In genomic region chr9:104879555-104880318, GRCh38 we compare ENCODE assay signal across 14 cellular contexts. TPM values are rescaled to one million over a fixed set of nuclear protein-coding genes. Genes with fewer than 3 reads are reported as not detected.
DNase-seq lines count a peak whose midpoint lies in the region; ATAC-seq, FAIRE-seq and TF ChIP-seq lines count a peak whose summit lies in the region.
"Had no signal": no experiment of that assay in that cellular context is flagged by ENCODE, and none has a peak within 500 bp of the region (broad histone marks: within the 10 kb centered on the region; RNA-seq: fewer than 3 reads in every experiment).

No MANE protein-coding gene starts in this region.

- POLR2A ChIA-PET in endothelial cell of umbilical vein (lab: Charles Lee) = no interaction called here

- no peak for TF ChIP-seq CTCF in endothelial cell of umbilical vein (IDR thresholded peaks at IDR 0.05; ENCODE audit: extremely low read depth in 1 of 2, insufficient read depth in 1 of 2, low read depth in 1 of 2, low read length in 2 of 2)
- TF ChIP-seq CTCF in kidney (IDR thresholded peaks at IDR 0.05; ENCODE audit: borderline replicate concordance, extremely low read depth, insufficient read depth) = no peak

- no peak overlapping the region for H3K4me3 ChIP-seq in endothelial cell of umbilical vein (replicated peaks in 1 of 3; ENCODE audit: insufficient read depth in 1 of 3, low read depth in 1 of 3, low read length in 3 of 3)
- H3K4me3 ChIP-seq in kidney (ENCODE audit: low read length in 2 of 2) = no peak overlapping the region
- no peak overlapping the region for H3K4me3 ChIP-seq in skin epidermis
- H3K4me3 ChIP-seq: neural progenitor cell, Peyer's patch had no signal

- in situ Hi-C loops in G401 (cut with HindIII; ENCODE audit: low sequenced_read_pairs) = no loop called here

- H3K9me1 ChIP-seq in endothelial cell of umbilical vein (replicated peaks; ENCODE audit: control insufficient read depth, extremely low read depth, insufficient read depth, low read length) = no peaks in the 10 kb centered on the region

- DNase-seq in LHCN-M2 (ENCODE audit: low read depth) = peak; percentile 40
- peak; percentile 82 for DNase-seq in endothelial cell of umbilical vein (ENCODE audit: low read depth, low spot score)
- peak; percentile 23 for DNase-seq in kidney
- DNase-seq in cerebellum (ENCODE audit: low spot score) = no peak
- no peak for DNase-seq in activated gamma-delta T cell treated with Interleukin-2 at 50 U/mL for 16 hours
- no peak for DNase-seq in G401 (ENCODE audit: low spot score)
- DNase-seq: activated naive CD8-positive, alpha-beta T cell treated with anti-CD3 and anti-CD28 coated beads, Interleukin-2, amount 50 U/mL, for 24 hours; NCI-H446; Peyer's patch; T1000 had no signal

- peak overlapping the region; percentile 84 for H2AFZ ChIP-seq in endothelial cell of umbilical vein (ENCODE audit: low read depth, low read length)
- H2AFZ ChIP-seq: neural progenitor cell had no signal

- no TSS peak for BruUV-seq in endothelial cell of umbilical vein (replicated peaks; lab: Mats Ljungman, UMichigan)

- no peak for ATAC-seq in HG02970 (IDR thresholded peaks at IDR 0.05; ENCODE audit: low FRiP score, unreplicated experiment)
- ATAC-seq: activated naive CD8-positive, alpha-beta T cell treated with anti-CD3 and anti-CD28 coated beads, Interleukin-2, amount 50 U/mL, for 24 hours had no signal

- intact Hi-C loops in endothelial cell of umbilical vein (cut with micrococcal nuclease) (loop anchor here (1.0 kb wide), 1 partner anchor 15 kb away; no protein-coding TSS in a partner anchor), kidney (cut with DNase I) (no loop called here)

- H3K36me3 ChIP-seq in endothelial cell of umbilical vein (ENCODE audit: control insufficient read depth in 2 of 2, extremely low read depth in 1 of 2, insufficient read depth in 2 of 2, low read length in 2 of 2) (no peaks in the 10 kb centered on the region), kidney (ENCODE audit: control insufficient read depth in 1 of 2, insufficient read depth in 2 of 2, low read length in 2 of 2) (peaks cover 0 to 13% of the 10 kb centered on the region in 2 donors)
- H3K36me3 ChIP-seq: neural progenitor cell had no signal

- peak; percentile 90 for FAIRE-seq in endothelial cell of umbilical vein (lab: Jason Lieb, UNC)
- no peak for FAIRE-seq in kidney (lab: Jason Lieb, UNC)
- FAIRE-seq: endometrium had no signal

- H3K27me3 ChIP-seq in endothelial cell of umbilical vein (ENCODE audit: control insufficient read depth in 2 of 2, insufficient read depth in 2 of 2, low read length in 2 of 2) = no peaks in the 10 kb centered on the region
- H3K27me3 ChIP-seq: neural progenitor cell, Peyer's patch had no signal

- no peaks in the 10 kb centered on the region for H4K20me1 ChIP-seq in endothelial cell of umbilical vein (replicated peaks; ENCODE audit: control insufficient read depth, extremely low read depth, insufficient read depth, low read length)

- CTCF ChIA-PET in endothelial cell of umbilical vein (lab: Charles Lee) = interaction anchor here (1.2 to 2.2 kb wide), 5 partner anchors 12 to 47 kb away, joined by 3 to 11 read pairs (median 3); no protein-coding TSS in a partner anchor

- H3K9me3 ChIP-seq in endothelial cell of umbilical vein (replicated peaks; ENCODE audit: control insufficient read depth, insufficient read depth, low read length) = no peaks in the 10 kb centered on the region
- no peaks in the 10 kb centered on the region for H3K9me3 ChIP-seq in kidney (ENCODE audit: control insufficient read depth in 1 of 2, low read length in 2 of 2)
- H3K9me3 ChIP-seq: Peyer's patch had no signal

- dilution Hi-C loops in endothelial cell of umbilical vein (cut with MboI; ENCODE audit: extremely low pct_ligation_motif_present, low sequenced_read_pairs) = no loop called here

- no peak for TF ChIP-seq POLR2A in endothelial cell of umbilical vein (IDR thresholded peaks at IDR 0.05; ENCODE audit: low read depth, low read length)

- H3K27ac ChIP-seq in endothelial cell of umbilical vein (ENCODE audit: insufficient read depth, low read depth, low read length) (peak overlapping the region; percentile 59), kidney (ENCODE audit: low read depth in 2 of 2, low read length in 2 of 2) (no peak overlapping the region), skin epidermis (peak overlapping the region in 18 of 21 experiments; percentile 4 to 86 (median 58))
- H3K27ac ChIP-seq: neural progenitor cell had no signal

- H3K4me2 ChIP-seq in endothelial cell of umbilical vein (ENCODE audit: insufficient read depth, low read length) = peak overlapping the region; percentile 46
- H3K4me2 ChIP-seq: neural progenitor cell had no signal

- H3K4me1 ChIP-seq in endothelial cell of umbilical vein (ENCODE audit: control insufficient read depth, extremely low read depth, insufficient read depth, low read length) (peaks cover 9% of the 10 kb centered on the region), kidney (ENCODE audit: control insufficient read depth in 1 of 2, insufficient read depth in 1 of 2, low read depth in 1 of 2, low read length in 2 of 2) (no peaks in the 10 kb centered on the region)
- H3K4me1 ChIP-seq: Peyer's patch had no signal

- H3K9ac ChIP-seq in endothelial cell of umbilical vein (replicated peaks; ENCODE audit: extremely low read depth, insufficient read depth, low read length) (peak overlapping the region; percentile 48), kidney (ENCODE audit: low read length in 2 of 2) (no peak overlapping the region)
- H3K9ac ChIP-seq: neural progenitor cell had no signal

- no peaks in the 10 kb centered on the region for H3K79me2 ChIP-seq in endothelial cell of umbilical vein (ENCODE audit: control insufficient read depth, insufficient read depth, low read length)

TF ChIP-seq in endothelial cell of umbilical vein, 7 proteins besides CTCF, POLR2A, EP300 and RAD21:
- TF ChIP-seq MYC (IDR thresholded peaks at IDR 0.05; ENCODE audit: low read depth, low read length) (no peak), FOS (IDR thresholded peaks at IDR 0.05; ENCODE audit: borderline replicate concordance, insufficient read depth, low read length) (peak; percentile 8), MAX (IDR thresholded peaks at IDR 0.05; ENCODE audit: insufficient read depth, insufficient read length) (no peak)

RNA-seq across cellular contexts. Expression of gene ABCA1, which starts 48.2 kb away (rescaled TPM):
- total RNA-seq in LHCN-M2 (2014; rRNA removed) (2.9 and 12.2 TPM in 2 replicates), endothelial cell of umbilical vein (6.6 and 9.8 TPM in 2 replicates), kidney (26.1 TPM), cerebellum (19.1 TPM)
- 0.33 TPM for polyA plus RNA-seq in LHCN-M2 (2012)
- polyA plus RNA-seq in endothelial cell of umbilical vein (2.1 and 2.4 TPM in 2 replicates), kidney (ENCODE audit: insufficient read depth, low read depth, low replicate concordance) (1.4 TPM)
- 0.90 and 1.1 TPM in 2 replicates for polyA plus RNA-seq in endothelial cell of umbilical vein (2011; cell fraction: cytosol; rRNA removed)
- polyA plus RNA-seq in endothelial cell of umbilical vein (2011; cell fraction: nucleus; rRNA removed) = 5.8 and 6.6 TPM in 2 replicates
- polyA plus RNA-seq in endothelial cell of umbilical vein (2012) = 1.4 and 2.4 TPM in 2 replicates
- polyA minus RNA-seq in endothelial cell of umbilical vein = 18.9 and 43.9 TPM in 2 replicates
- polyA minus RNA-seq in endothelial cell of umbilical vein (2011; cell fraction: cytosol; rRNA and poly(A)+ RNA removed) = 0.31 TPM
- 13.8 and 17.9 TPM in 2 replicates for polyA minus RNA-seq in endothelial cell of umbilical vein (2011; cell fraction: nucleus; rRNA and poly(A)+ RNA removed)
- total RNA-seq in G401 (2014; rRNA removed; shearing (Covaris generic)) = 8.2 and 13.7 TPM in 2 replicates

Comparison
In these comparisons a context has a peak if more than half of its experiments do, and no peak if none do; other contexts are left out.
1. DNase-seq: peak in LHCN-M2 (single experiment), endothelial cell of umbilical vein (single experiment) and kidney (single experiment); none in cerebellum (single experiment), activated gamma-delta T cell treated with Interleukin-2 at 50 U/mL for 16 hours (single experiment) and G401 (single experiment).
2. H3K27ac ChIP-seq: peak in endothelial cell of umbilical vein (single experiment) and skin epidermis (18 of 21); none in kidney (0 of 2).